In genomic region chr4:36568575-36568974, GRCh38 we compare ENCODE assay signal across 24 cellular contexts.
"Had no signal": no experiment of that assay in that cellular context is flagged by ENCODE, and none has a peak within 500 bp of the region (broad histone marks: within the 10 kb centered on the region; RNA-seq: fewer than 3 reads in every experiment).

No MANE protein-coding gene starts in this region.

- H3K9me3 Mint-ChIP-seq: activated CD8-positive, alpha-beta T cell treated with anti-CD3 and anti-CD28 coated beads for 36 hours; activated naive CD4-positive, alpha-beta T cell treated with anti-CD3 and anti-CD28 coated beads, Interleukin-2, amount 10 ng/mL, durations not matched to agents 7 days and 5 days; activated T-helper 2 cell treated with anti-CD3 and anti-CD28 coated beads, Interferon-gamma antibody, Interleukin-2, Interleukin-4, amounts not matched to agents 10 μg/mL and 5 μg/mL and 100 μg/mL, durations not matched to agents 14 hours and 24 hours and 36 hours; T-helper 2 cell treated with Interferon-gamma antibody and Interleukin-4, amounts not matched to agents 5 μg/mL and 100 μg/mL, for 36 hours had no signal

- H3K4me3 ChIP-seq: SJSA1 had no signal

- H3K4me1 ChIP-seq: SJSA1 had no signal

- H3K36me3 Mint-ChIP-seq: activated naive CD4-positive, alpha-beta T cell treated with anti-CD3 and anti-CD28 coated beads, Interleukin-2, amount 10 ng/mL, durations not matched to agents 7 days and 5 days; activated naive CD8-positive, alpha-beta T cell treated with anti-CD3 and anti-CD28 coated beads for 36 hours had no signal

- H3K27ac ChIP-seq: brain microvascular endothelial cell, SJSA1 had no signal

- H3K9me3 ChIP-seq: SJSA1 had no signal

- DNase-seq: activated CD4-positive, alpha-beta T cell treated with anti-CD3 and anti-CD28 coated beads for 4 hours; activated CD8-positive, alpha-beta memory T cell treated with anti-CD3 and anti-CD28 coated beads, Interleukin-2, amount 50 U/mL, for 4 hours; activated CD8-positive, alpha-beta T cell treated with anti-CD3 and anti-CD28 coated beads for 36 hours; activated gamma-delta T cell treated with Interleukin-2 at 50 U/mL for 16 hours; activated naive CD4-positive, alpha-beta T cell treated with anti-CD3 and anti-CD28 coated beads, Interleukin-2, amount 10 ng/mL, durations not matched to agents 7 days and 5 days; activated naive CD8-positive, alpha-beta T cell treated with anti-CD3 and anti-CD28 coated beads for 36 hours; activated T-cell treated with anti-CD3 and anti-CD28 coated beads, Interleukin-2, amount 50 U/mL, for 72 hours; brain microvascular endothelial cell; cerebellar nuclear complex; MM.1S; NCI-H1105; NCI-H1436; NCI-H1694 treated with DMSO at 0.1 percent for 48 hours; NCI-H2029 treated with DMSO at 0.1 percent for 48 hours; NCI-H446; NCI-H524; SHP77; SW 1271 had no signal

- FAIRE-seq: RCC 7860 had no signal

- H3K27ac Mint-ChIP-seq: activated CD8-positive, alpha-beta T cell treated with anti-CD3 and anti-CD28 coated beads for 36 hours; activated naive CD4-positive, alpha-beta T cell treated with anti-CD3 and anti-CD28 coated beads, Interleukin-2, amount 10 ng/mL, durations not matched to agents 7 days and 5 days; activated naive CD8-positive, alpha-beta T cell treated with anti-CD3 and anti-CD28 coated beads for 36 hours; activated T-cell treated with anti-CD3 and anti-CD28 coated beads, Interleukin-2, amount 50 U/mL, for 72 hours; activated T-helper 2 cell treated with anti-CD3 and anti-CD28 coated beads, Interferon-gamma antibody, Interleukin-2, Interleukin-4, amounts not matched to agents 10 μg/mL and 5 μg/mL and 100 μg/mL, durations not matched to agents 14 hours and 24 hours and 36 hours; T-helper 2 cell treated with Interferon-gamma antibody and Interleukin-4, amounts not matched to agents 5 μg/mL and 100 μg/mL, for 36 hours had no signal

- H3K27me3 Mint-ChIP-seq: activated CD8-positive, alpha-beta T cell treated with anti-CD3 and anti-CD28 coated beads for 36 hours had no signal

- H3K27me3 ChIP-seq: brain microvascular endothelial cell, SJSA1 had no signal

- H3K36me3 ChIP-seq: brain microvascular endothelial cell, SJSA1 had no signal

- H3K4me3 Mint-ChIP-seq: activated CD8-positive, alpha-beta T cell treated with anti-CD3 and anti-CD28 coated beads for 36 hours; activated naive CD4-positive, alpha-beta T cell treated with anti-CD3 and anti-CD28 coated beads, Interleukin-2, amount 10 ng/mL, durations not matched to agents 7 days and 5 days; activated naive CD8-positive, alpha-beta T cell treated with anti-CD3 and anti-CD28 coated beads for 36 hours; activated T-cell treated with anti-CD3 and anti-CD28 coated beads, Interleukin-2, amount 50 U/mL, for 72 hours; T-helper 2 cell treated with Interferon-gamma antibody and Interleukin-4, amounts not matched to agents 5 μg/mL and 100 μg/mL, for 36 hours had no signal

- ATAC-seq: activated CD4-positive, CD25-positive, alpha-beta regulatory T cell treated with anti-CD3 and anti-CD28 coated beads, Interleukin-2, amount 50 U/mL, for 24 hours; activated CD8-positive, alpha-beta T cell treated with anti-CD3 and anti-CD28 coated beads for 36 hours; activated T-cell treated with anti-CD3 and anti-CD28 coated beads, Interleukin-2, amount 50 U/mL, for 72 hours; SK-N-SH treated with all-trans-retinoic acid at 6 μM for 48 hours had no signal

- H3K4me1 Mint-ChIP-seq: activated naive CD8-positive, alpha-beta T cell treated with anti-CD3 and anti-CD28 coated beads for 36 hours had no signal
